In genomic region chr18:44423826-44424225, GRCh38 we compare ENCODE assay signal across 24 cellular contexts.
A peak's percentile ranks its signal among the peaks of the same experiment; 100 is the strongest.
DNase-seq lines count a peak whose midpoint lies in the region; ATAC-seq and TF ChIP-seq lines count a peak whose summit lies in the region.
"Had no signal": no experiment of that assay in that cellular context is flagged by ENCODE, and none has a peak within 500 bp of the region (broad histone marks: within the 10 kb centered on the region; RNA-seq: fewer than 3 reads in every experiment).

No MANE protein-coding gene starts in this region.

- ATAC-seq in right cardiac atrium, result no peak
- no peak for ATAC-seq in esophagus mucosa
- ATAC-seq: activated CD8-positive, alpha-beta T cell treated with anti-CD3 and anti-CD28 coated beads, Interleukin-2, amount 10 ng/mL, durations not matched to agents 7 days and 5 days; effector memory CD8-positive, alpha-beta T cell; naive thymus-derived CD4-positive, alpha-beta T cell; Right ventricle myocardium inferior; stimulated activated naive CD8-positive, alpha-beta T cell treated with anti-CD3 and anti-CD28 coated beads, Interleukin-15, amount 100 ng/mL, for 72 hours had no signal

- H3K27ac ChIP-seq in cardiac muscle cell (peak overlapping the region; percentile 76), right cardiac atrium (ENCODE audit: low read length) (no peak overlapping the region)
- H3K27ac ChIP-seq: BLaER1, brain microvascular endothelial cell, right atrium auricular region had no signal

- H3K4me3 ChIP-seq in cardiac muscle cell, result no peak overlapping the region
- no peak overlapping the region for H3K4me3 ChIP-seq in right cardiac atrium (ENCODE audit: low read length)
- H3K4me3 ChIP-seq: BLaER1, right atrium auricular region had no signal

- H3K9me3 ChIP-seq in cardiac muscle cell (ENCODE audit: low read depth) (no peaks in the 10 kb centered on the region), right cardiac atrium (ENCODE audit: control insufficient read depth, low read length) (no peaks in the 10 kb centered on the region)
- H3K9me3 ChIP-seq: Caco-2 had no signal

- H3K36me3 ChIP-seq in cardiac muscle cell, result no peaks in the 10 kb centered on the region
- H3K36me3 ChIP-seq: BLaER1, brain microvascular endothelial cell, right atrium auricular region had no signal

- 62% methylated on average over 3 of the region's 3 CpGs for WGBS in right cardiac atrium

- H3K27me3 ChIP-seq in cardiac muscle cell, result no peaks in the 10 kb centered on the region
- no peaks in the 10 kb centered on the region for H3K27me3 ChIP-seq in right cardiac atrium (ENCODE audit: control insufficient read depth, insufficient read depth)
- H3K27me3 ChIP-seq: BLaER1, brain microvascular endothelial cell, right atrium auricular region had no signal

- H3K4me1 ChIP-seq in cardiac muscle cell (ENCODE audit: low read depth), result peaks cover 25% of the 10 kb centered on the region
- H3K4me1 ChIP-seq in right cardiac atrium (ENCODE audit: control insufficient read depth, insufficient read depth, low read length), result no peaks in the 10 kb centered on the region
- H3K4me1 ChIP-seq: BLaER1, Caco-2, right atrium auricular region had no signal

- intact Hi-C loops in right cardiac atrium (cut with DNase I), result no loop called here

- DNase-seq in cardiac muscle cell (ENCODE audit: low read depth in 1 of 2, low spot score in 1 of 2) (peak in 1 of 2 donors; percentile 17), right cardiac atrium (no peak), NCI-H748 (lab: John Stamatoyannopoulos, UW; ENCODE audit: unreplicated experiment) (peak; percentile 91), iPS-NIHi11 (ENCODE audit: low spot score) (peak; percentile 21), NCI-H187 (lab: John Stamatoyannopoulos, UW) (no peak), NCI-H1436 (lab: John Stamatoyannopoulos, UW) (no peak), T1000 (lab: John Stamatoyannopoulos, UW) (no peak)
- DNase-seq: activated CD4-positive, CD25-positive, alpha-beta regulatory T cell treated with anti-CD3 and anti-CD28 coated beads, Interleukin-2, amount 50 U/mL, for 72 hours; activated CD8-positive, alpha-beta T cell treated with anti-CD3 and anti-CD28 coated beads, Interleukin-2, amount 10 ng/mL, durations not matched to agents 7 days and 5 days; activated gamma-delta T cell treated with Interleukin-2 at 50 U/mL for 16 hours; brain microvascular endothelial cell; Caco-2; effector memory CD8-positive, alpha-beta T cell; mesenchymal stem cell; naive thymus-derived CD4-positive, alpha-beta T cell; NCI-H1694 treated with DMSO at 0.1 percent for 48 hours; NCI-H524 treated with DMSO at 0.1 percent for 48 hours; stimulated activated CD4-positive, alpha-beta T cell treated with anti-CD3 and anti-CD28 coated beads, Interleukin-12 subunit alpha, Interleukin-12 subunit beta, amount 100 ng/mL, for 4 hours; stimulated activated CD4-positive, alpha-beta T cell treated with anti-CD3 and anti-CD28 coated beads, Interleukin-4, amount 100 ng/mL, for 4 hours; stimulated activated naive CD8-positive, alpha-beta T cell treated with anti-CD3 and anti-CD28 coated beads, Interleukin-15, amount 100 ng/mL, for 72 hours had no signal

- no peak for TF ChIP-seq CTCF in cardiac muscle cell (IDR thresholded peaks at IDR 0.05; ENCODE audit: low read depth, low read length)

Comparison
In these comparisons a context has a peak if more than half of its experiments do, and no peak if none do; other contexts are left out.
1. DNase-seq: peak in NCI-H748 (single experiment) and iPS-NIHi11 (single experiment); none in right cardiac atrium (0 of 3), NCI-H187 (0 of 2), NCI-H1436 (single experiment) and T1000 (single experiment).